24 cellular contexts compared by ENCODE assay signal in the genomic region with DNA sequence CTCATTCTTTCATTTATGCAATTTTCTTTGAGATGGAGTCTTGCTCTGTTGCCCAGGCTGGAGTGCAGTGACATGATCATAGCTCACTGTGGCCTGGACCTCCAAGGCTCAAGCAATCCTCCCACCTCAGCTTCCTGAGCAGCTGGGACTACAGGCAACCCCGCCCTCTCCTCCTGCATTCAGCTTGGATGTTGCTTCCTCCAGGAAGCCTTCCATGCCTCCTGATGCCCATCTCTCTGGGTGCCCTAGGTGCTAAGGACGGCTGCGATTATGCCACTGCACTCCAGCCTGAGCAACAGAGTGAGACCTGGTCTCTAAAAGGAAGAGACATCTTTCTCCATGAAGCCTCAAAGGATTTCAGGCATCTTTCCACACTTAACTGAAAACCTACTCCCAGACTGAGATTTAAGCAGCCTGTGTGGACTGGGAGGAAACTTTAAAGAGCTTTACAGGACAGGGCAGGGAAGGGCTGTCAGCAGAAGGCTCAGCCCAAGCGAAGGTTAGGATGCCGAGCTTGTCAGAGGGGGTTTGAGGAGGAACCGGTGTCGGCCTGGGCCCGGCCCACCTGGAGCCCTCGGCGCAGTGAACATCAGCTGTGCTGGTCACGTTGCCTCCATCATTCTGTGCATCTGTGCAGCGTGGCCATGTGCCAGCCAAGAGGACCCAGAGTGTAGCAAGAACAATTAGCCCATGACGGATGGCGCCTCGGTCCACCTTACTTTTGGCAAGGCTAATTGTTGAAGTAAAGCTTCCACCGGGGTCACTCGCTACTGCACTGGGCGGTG.
"Had no signal": no experiment of that assay in that cellular context is flagged by ENCODE, and none has a peak within 500 bp of the region (broad histone marks: within the 10 kb centered on the region; RNA-seq: fewer than 3 reads in every experiment).

No MANE protein-coding gene starts in this region.

- H3K27me3 ChIP-seq: breast epithelium, foreskin keratinocyte, heart left ventricle, stomach, thyroid gland, upper lobe of left lung, vagina had no signal

- FAIRE-seq: endothelial cell of umbilical vein, TTC549 had no signal

- H3K4me1 ChIP-seq: breast epithelium, heart left ventricle, stomach, thyroid gland, upper lobe of left lung, vagina had no signal

- H3K4me3 ChIP-seq: breast epithelium, heart left ventricle, stomach, thyroid gland, upper lobe of left lung, vagina had no signal

- H3K27ac ChIP-seq: breast epithelium, foreskin keratinocyte, heart left ventricle, stomach, thyroid gland, upper lobe of left lung, vagina had no signal

- H3K36me3 ChIP-seq: breast epithelium, heart left ventricle, stomach, thyroid gland, upper lobe of left lung, vagina had no signal

- DNase-seq: activated CD4-positive, alpha-beta T cell treated with anti-CD3 and anti-CD28 coated beads for 1 hour; activated CD4-positive, alpha-beta T cell treated with anti-CD3 and anti-CD28 coated beads, Interleukin-2, amount 10 ng/mL, durations not matched to agents 7 days and 5 days; activated CD8-positive, alpha-beta memory T cell treated with anti-CD3 and anti-CD28 coated beads, Interleukin-2, amount 10 ng/mL, durations not matched to agents 7 days and 5 days; activated CD8-positive, alpha-beta T cell treated with anti-CD3 and anti-CD28 coated beads, Interleukin-2, amount 10 ng/mL, durations not matched to agents 7 days and 5 days; activated naive CD8-positive, alpha-beta T cell treated with anti-CD3 and anti-CD28 coated beads, Interleukin-2, amount 50 U/mL, for 24 hours; activated T-cell treated with anti-CD3 and anti-CD28 coated beads, Interleukin-2, amount 50 U/mL, for 48 hours; amygdala; central memory CD4-positive, alpha-beta T cell; foreskin keratinocyte; heart left ventricle; naive B cell; nephron progenitor cell; occipital lobe; right cardiac atrium; stimulated activated CD4-positive, alpha-beta T cell treated with anti-CD3 and anti-CD28 coated beads, Interleukin-15, amount 100 ng/mL, for 24 hours; stimulated activated CD4-positive, alpha-beta T cell treated with anti-CD3 and anti-CD28 coated beads, Interleukin-2, amount 100 ng/mL, for 24 hours; stimulated activated naive B cell treated with anti-CD40 and anti-IgM and Interleukin-4, amounts not matched to agents 10 μg/mL and 1 μg/mL and 100 μg/mL, for 72 hours; stomach; thyroid gland; upper lobe of left lung had no signal

- ATAC-seq: activated CD8-positive, alpha-beta memory T cell treated with anti-CD3 and anti-CD28 coated beads, Interleukin-2, amount 10 ng/mL, durations not matched to agents 7 days and 5 days; activated CD8-positive, alpha-beta T cell treated with anti-CD3 and anti-CD28 coated beads, Interleukin-2, amount 10 ng/mL, durations not matched to agents 7 days and 5 days; activated naive CD8-positive, alpha-beta T cell treated with anti-CD3 and anti-CD28 coated beads, Interleukin-2, amount 50 U/mL, for 24 hours; foreskin keratinocyte; heart left ventricle; right cardiac atrium; stimulated activated naive B cell treated with anti-CD40 and anti-IgM and Interleukin-4, amounts not matched to agents 10 μg/mL and 1 μg/mL and 100 μg/mL, for 72 hours had no signal

- H3K9me3 ChIP-seq: breast epithelium, heart left ventricle, stomach, thyroid gland, upper lobe of left lung, vagina had no signal
